In the genomic region with DNA sequence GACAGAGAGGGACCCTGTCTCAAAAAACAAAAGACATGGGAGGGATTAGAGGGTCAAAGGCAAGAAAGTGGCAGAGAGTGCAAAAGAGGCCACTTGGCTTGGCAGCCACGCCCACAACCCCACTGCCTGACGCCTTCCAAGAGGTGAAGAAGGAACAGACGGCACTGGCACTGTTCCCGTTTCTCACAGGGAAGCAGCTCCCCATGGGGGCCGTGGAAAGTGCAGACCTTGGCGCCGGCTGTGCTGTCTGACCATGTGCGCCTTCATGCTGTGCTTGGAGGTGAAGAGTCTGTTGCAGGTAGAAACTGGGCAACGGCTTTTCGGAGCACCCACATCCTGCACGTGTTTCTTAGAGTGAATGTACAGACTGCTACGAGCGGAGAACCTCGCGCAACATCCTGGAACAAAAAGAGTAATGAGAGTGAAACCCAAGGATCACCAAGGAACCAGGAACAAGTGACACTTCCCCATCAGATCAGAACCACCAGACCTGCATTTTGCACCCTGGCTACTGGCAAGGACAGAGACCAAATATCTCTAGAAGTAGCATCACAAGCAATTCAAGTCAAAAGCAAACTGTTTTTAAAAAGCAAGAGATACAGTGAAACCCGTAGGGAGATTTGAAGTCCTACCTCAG, we compare ENCODE assay signal across 1 cellular context.
TF ChIP-seq lines count a peak whose summit lies in the region.

No MANE protein-coding gene starts in this region.

TF ChIP-seq in WTC11, 78 proteins besides CTCF, POLR2A, EP300 and RAD21 (continued from another document):
- TF ChIP-seq, protein P1, sequence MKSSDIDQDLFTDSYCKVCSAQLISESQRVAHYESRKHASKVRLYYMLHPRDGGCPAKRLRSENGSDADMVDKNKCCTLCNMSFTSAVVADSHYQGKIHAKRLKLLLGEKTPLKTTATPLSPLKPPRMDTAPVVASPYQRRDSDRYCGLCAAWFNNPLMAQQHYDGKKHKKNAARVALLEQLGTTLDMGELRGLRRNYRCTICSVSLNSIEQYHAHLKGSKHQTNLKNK (CRISPR knock-in tag; IDR thresholded peaks at IDR 0.05), result no peak
- TF ChIP-seq, protein P2, sequence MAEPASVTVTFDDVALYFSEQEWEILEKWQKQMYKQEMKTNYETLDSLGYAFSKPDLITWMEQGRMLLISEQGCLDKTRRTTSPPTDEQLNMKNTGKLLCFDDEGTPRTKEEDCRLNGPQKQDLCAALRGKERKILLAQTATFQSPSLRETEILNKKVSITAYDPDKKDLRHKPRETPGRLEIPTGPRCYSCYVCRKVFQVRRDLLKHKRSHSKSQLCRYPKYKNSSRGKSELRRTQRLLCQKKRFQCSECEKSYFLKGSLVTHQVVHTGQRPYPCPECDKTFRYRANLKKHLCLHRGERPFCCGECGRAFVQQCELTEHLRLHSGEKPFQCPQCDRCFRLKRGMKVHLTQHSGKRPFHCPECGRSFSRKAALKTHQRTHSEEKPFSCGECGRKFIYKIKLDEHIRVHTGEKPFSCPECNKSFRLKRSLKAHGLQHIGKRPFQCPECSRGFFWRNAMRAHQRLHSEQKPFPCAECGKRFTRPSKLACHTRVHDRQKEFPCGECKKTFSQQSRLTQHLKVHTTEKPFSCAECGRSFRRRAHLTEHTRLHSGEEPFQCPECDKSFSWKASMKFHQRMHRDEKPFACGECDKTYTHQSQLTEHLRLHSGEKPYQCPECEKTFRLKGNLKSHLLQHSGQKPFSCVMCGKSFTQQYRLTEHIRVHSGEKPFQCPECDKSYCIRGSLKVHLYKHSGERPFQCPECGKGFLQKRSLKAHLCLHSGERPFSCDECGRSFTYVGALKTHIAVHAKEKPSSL (CRISPR knock-in tag; conservative IDR thresholded peaks at IDR 0.05), result no peak
- TF ChIP-seq, protein P3, sequence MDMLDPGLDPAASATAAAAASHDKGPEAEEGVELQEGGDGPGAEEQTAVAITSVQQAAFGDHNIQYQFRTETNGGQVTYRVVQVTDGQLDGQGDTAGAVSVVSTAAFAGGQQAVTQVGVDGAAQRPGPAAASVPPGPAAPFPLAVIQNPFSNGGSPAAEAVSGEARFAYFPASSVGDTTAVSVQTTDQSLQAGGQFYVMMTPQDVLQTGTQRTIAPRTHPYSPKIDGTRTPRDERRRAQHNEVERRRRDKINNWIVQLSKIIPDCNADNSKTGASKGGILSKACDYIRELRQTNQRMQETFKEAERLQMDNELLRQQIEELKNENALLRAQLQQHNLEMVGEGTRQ (CRISPR knock-in tag; IDR thresholded peaks at IDR 0.05), result no peak
